In genomic region chr17:75584358-75585175, GRCh38 we compare ENCODE assay signal across 22 cellular contexts. TPM values are rescaled to one million over a fixed set of nuclear protein-coding genes. Genes with fewer than 3 reads are reported as not detected.
"Had no signal": no experiment of that assay in that cellular context is flagged by ENCODE, and none has a peak within 500 bp of the region (broad histone marks: within the 10 kb centered on the region; RNA-seq: fewer than 3 reads in every experiment).

No MANE protein-coding gene starts in this region.

- H3K27ac ChIP-seq: heart left ventricle, lower lobe of right lung, neural progenitor cell, thyroid gland had no signal

- H3K9me3 ChIP-seq: heart left ventricle, lower lobe of right lung, thyroid gland had no signal

- H2AFZ ChIP-seq: neural progenitor cell had no signal

- DNase-seq: activated CD4-positive, alpha-beta T cell treated with anti-CD3 and anti-CD28 coated beads for 4 hours; activated CD4-positive, alpha-beta T cell treated with anti-CD3 and anti-CD28 coated beads, Interleukin-2, amount 50 U/mL, for 48 hours; activated CD4-positive, CD25-positive, alpha-beta regulatory T cell; activated CD8-positive, alpha-beta memory T cell treated with anti-CD3 and anti-CD28 coated beads, Interleukin-2, amount 50 U/mL, for 48 hours; activated effector memory CD4-positive, alpha-beta T cell treated with Interleukin-2 at 50 U/mL for 16 hours; activated naive CD4-positive, alpha-beta T cell treated with anti-CD3 and anti-CD28 coated beads for 36 hours; activated naive CD8-positive, alpha-beta T cell treated with anti-CD3 and anti-CD28 coated beads, Interleukin-2, amount 10 ng/mL, durations not matched to agents 7 days and 5 days; activated T-cell treated with anti-CD3 and anti-CD28 coated beads, Interleukin-2, amount 50 U/mL, for 48 hours; amniotic stem cell; heart left ventricle; kidney; lower lobe of right lung; naive thymus-derived CD4-positive, alpha-beta T cell; retina; stimulated activated CD4-positive, alpha-beta T cell treated with anti-CD3 and anti-CD28 coated beads, Interleukin-12 subunit alpha, Interleukin-12 subunit beta, amount 100 ng/mL, for 4 hours; stimulated activated CD4-positive, alpha-beta T cell treated with anti-CD3 and anti-CD28 coated beads, Interleukin-4, amount 100 ng/mL, for 4 hours; substantia nigra; T1000; thyroid gland had no signal

- H3K4me3 ChIP-seq: heart left ventricle, lower lobe of right lung, neural progenitor cell, thyroid gland had no signal

- H3K36me3 ChIP-seq: heart left ventricle, lower lobe of right lung, neural progenitor cell, thyroid gland had no signal

- H3K27me3 ChIP-seq: heart left ventricle, thyroid gland had no signal

- ATAC-seq: heart left ventricle; left lobe of liver; lower lobe of right lung; naive thymus-derived CD4-positive, alpha-beta T cell had no signal

- H3K4me2 ChIP-seq: neural progenitor cell had no signal

RNA-seq across cellular contexts. Expression of gene SMIM5, which starts 48.7 kb away (rescaled TPM):
- total RNA-seq: activated naive CD4-positive, alpha-beta T cell treated with anti-CD3 and anti-CD28 coated beads for 36 hours; osteoblast had no signal
